In genomic region chr10:72002354-72003295, GRCh38 we compare ENCODE assay signal across 21 cellular contexts. TPM values are rescaled to one million over a fixed set of nuclear protein-coding genes. Genes with fewer than 3 reads are reported as not detected.
A peak's percentile ranks its signal among the peaks of the same experiment; 100 is the strongest.
DNase-seq lines count a peak whose midpoint lies in the region; ATAC-seq and TF ChIP-seq lines count a peak whose summit lies in the region.
"Had no signal": no experiment of that assay in that cellular context is flagged by ENCODE, and none has a peak within 500 bp of the region (broad histone marks: within the 10 kb centered on the region; RNA-seq: fewer than 3 reads in every experiment).

No MANE protein-coding gene starts in this region.

- H4K91ac ChIP-seq in IMR-90 (ENCODE audit: insufficient read depth, low read depth, low read length), result no peak overlapping the region

- H3K9me3 ChIP-seq in IMR-90 (ENCODE audit: control insufficient read depth, insufficient read depth, low read length) (no peaks in the 10 kb centered on the region), RWPE2 (ENCODE audit: severe bottlenecking) (no peaks in the 10 kb centered on the region), osteoblast (ENCODE audit: low read depth, low read length) (no peaks in the 10 kb centered on the region)
- H3K9me3 ChIP-seq: SJSA1 had no signal

- in situ Hi-C loops in IMR-90 (cut with MboI; ENCODE audit: low sequenced_read_pairs), result no loop called here

- no peak for TF ChIP-seq POLR2A in IMR-90 (IDR thresholded peaks at IDR 0.05; ENCODE audit: low read depth, low read length)

- ATAC-seq in IMR-90 (ENCODE audit: low read depth), result no peak
- no peak for ATAC-seq in RWPE2 (ENCODE audit: low read depth)
- no peak for ATAC-seq in GM18519 (IDR thresholded peaks at IDR 0.05; ENCODE audit: low FRiP score, unreplicated experiment)
- ATAC-seq in HG02798 (IDR thresholded peaks at IDR 0.05; ENCODE audit: poor library complexity, unreplicated experiment), result no peak

- H3K27ac Mint-ChIP-seq in glutamatergic neuron (ENCODE audit: unreplicated experiment), result no peak overlapping the region
- H3K27ac Mint-ChIP-seq: CD4-positive, CD25-positive, alpha-beta regulatory T cell had no signal

- no CpG with 5 or more reads among the region's 8 CpGs for WGBS in IMR-90 (ENCODE audit: extremely low coverage in 2 of 2, insufficient read length in 1 of 2), 2 experiments

- no peak overlapping the region for H3K4ac ChIP-seq in IMR-90 (ENCODE audit: low read depth, low read length)

- no peak overlapping the region for H4K5ac ChIP-seq in IMR-90 (ENCODE audit: low read depth, low read length)

- H2AK5ac ChIP-seq in IMR-90 (ENCODE audit: low read depth, low read length), result 0 out of 2 replicates have a peak overlapping the region, but pooled peaks have one; percentile 70

- H4K8ac ChIP-seq in IMR-90 (ENCODE audit: low read depth in 2 of 2, low read length in 2 of 2), result no peak overlapping the region

- no peak overlapping the region for H3K4me3 ChIP-seq in IMR-90 (ENCODE audit: insufficient read depth, low read depth, low read length)
- no peak overlapping the region for H3K4me3 ChIP-seq in RWPE2 (ENCODE audit: severe bottlenecking)
- H3K4me3 ChIP-seq in osteoblast (ENCODE audit: insufficient read depth, low read length), result no peak overlapping the region
- H3K4me3 ChIP-seq: PC-9, SJSA1 had no signal

- no peak overlapping the region for H3K18ac ChIP-seq in IMR-90 (ENCODE audit: low read depth, low read length)

- no peak overlapping the region for H3K27ac ChIP-seq in IMR-90 (ENCODE audit: insufficient read depth, low read length)
- peak overlapping the region; percentile 93 for H3K27ac ChIP-seq in RWPE2 (ENCODE audit: poor library complexity, severe bottlenecking)
- H3K27ac ChIP-seq in cingulate gyrus (ENCODE audit: low read depth, low read length), result peak overlapping the region; percentile 97
- H3K27ac ChIP-seq in osteoblast (ENCODE audit: low read depth, low read length), result no peak overlapping the region
- H3K27ac ChIP-seq: HL-60, KMS-11, PC-9, SJSA1 had no signal

- H2BK15ac ChIP-seq in IMR-90 (ENCODE audit: low read depth, low read length), result no peak overlapping the region

- intact Hi-C loops in IMR-90 (cut with micrococcal nuclease), result no loop called here

- H2BK120ac ChIP-seq in IMR-90 (ENCODE audit: low read depth, low read length), result no peak overlapping the region

- dilution Hi-C loops in IMR-90 (cut with HindIII; ENCODE audit: low sequenced_read_pairs, unreplicated experiment), result no loop called here

- no peaks in the 10 kb centered on the region for H4K20me1 ChIP-seq in IMR-90 (ENCODE audit: insufficient read depth, low read length)
- H4K20me1 ChIP-seq in osteoblast (ENCODE audit: insufficient read depth, low read length), result peaks cover 61% of the 10 kb centered on the region

- no peak for DNase-seq in IMR-90
- no peak for DNase-seq in RWPE2 (ENCODE audit: low spot score)
- peak; percentile 19 for DNase-seq in osteoblast (ENCODE audit: insufficient read length, low spot score, missing footprints)
- no peak for DNase-seq in stimulated activated CD4-positive, alpha-beta T cell treated with anti-CD3 and anti-CD28 coated beads, Interleukin-4, amount 100 ng/mL, for 24 hours
- DNase-seq in glutamatergic neuron, result no peak
- DNase-seq: CD4-positive, CD25-positive, alpha-beta regulatory T cell; EL; GF-D8; NCI-H1092 treated with DMSO at 0.1 percent for 48 hours; NCI-H1436 treated with DMSO at 0.1 percent for 48 hours; NCI-H1930; NCI-H226; NCI-H510A treated with DMSO at 0.1 percent for 48 hours; NCI-H748 treated with DMSO at 0.1 percent for 48 hours had no signal

- H3K27me3 ChIP-seq in IMR-90 (ENCODE audit: control insufficient read depth, insufficient read depth, low read length) (no peaks in the 10 kb centered on the region), RWPE2 (ENCODE audit: insufficient read depth, poor library complexity, severe bottlenecking) (no peaks in the 10 kb centered on the region), osteoblast (ENCODE audit: insufficient read depth, low read length) (no peaks in the 10 kb centered on the region)
- H3K27me3 ChIP-seq: SJSA1 had no signal

- no peak overlapping the region for H3K4me2 ChIP-seq in IMR-90 (ENCODE audit: low read depth, low read length)
- no peak overlapping the region for H3K4me2 ChIP-seq in osteoblast (ENCODE audit: insufficient read depth, low read length)
- H3K4me2 ChIP-seq: KMS-11, PC-9 had no signal

- H3K14ac ChIP-seq in IMR-90 (replicated peaks; ENCODE audit: low read depth, low read length), result no peak overlapping the region

- BruUV-seq in IMR-90 (replicated peaks; lab: Mats Ljungman, UMichigan), result no TSS peak

- POLR2A ChIA-PET in IMR-90 (lab: Charles Lee; ENCODE audit: unreplicated experiment), result no interaction called here

- H3K9me3 Mint-ChIP-seq in glutamatergic neuron (ENCODE audit: unreplicated experiment), result peaks cover 2% of the 10 kb centered on the region
- H3K9me3 Mint-ChIP-seq: CD4-positive, CD25-positive, alpha-beta regulatory T cell had no signal

- peaks cover 28% of the 10 kb centered on the region for H3K9me1 ChIP-seq in IMR-90 (ENCODE audit: insufficient read depth, low read length)

- CTCF ChIA-PET in IMR-90 (lab: Yijun Ruan, JAX), result no interaction called here

- no peak overlapping the region for H2BK5ac ChIP-seq in IMR-90 (ENCODE audit: low read depth, low read length, poor library complexity, severe bottlenecking)

- TF ChIP-seq RAD21 in IMR-90 (IDR thresholded peaks at IDR 0.05; ENCODE audit: low read length), result no peak

- no peak overlapping the region for H3K9ac ChIP-seq in IMR-90 (ENCODE audit: low read depth, low read length)
- H3K9ac ChIP-seq: KMS-11 had no signal

- no peak overlapping the region for H3K4me3 Mint-ChIP-seq in glutamatergic neuron (ENCODE audit: unreplicated experiment)
- H3K4me3 Mint-ChIP-seq: CD4-positive, CD25-positive, alpha-beta regulatory T cell had no signal

- no peak overlapping the region for H3K56ac ChIP-seq in IMR-90 (ENCODE audit: extremely low read depth, insufficient read depth, low read length)

- peaks cover 15% of the 10 kb centered on the region for H3K36me3 ChIP-seq in IMR-90 (ENCODE audit: control insufficient read depth, insufficient read depth, low read length)
- H3K36me3 ChIP-seq in RWPE2 (ENCODE audit: low read depth), result peaks cover 39% of the 10 kb centered on the region
- H3K36me3 ChIP-seq in osteoblast (ENCODE audit: insufficient read depth, low read length), result peaks cover 14% of the 10 kb centered on the region

- H3K4me1 ChIP-seq in IMR-90 (ENCODE audit: control insufficient read depth, insufficient read depth, low read length) (peaks cover 26% of the 10 kb centered on the region), RWPE2 (ENCODE audit: insufficient read depth, poor library complexity, severe bottlenecking) (peaks cover 30% of the 10 kb centered on the region), osteoblast (ENCODE audit: insufficient read depth, low read length) (peaks cover 20% of the 10 kb centered on the region)

- no peak overlapping the region for H2AK9ac ChIP-seq in IMR-90 (replicated peaks; ENCODE audit: low read depth, low read length, poor library complexity)

- peaks cover 27 to 80% of the 10 kb centered on the region in 2 experiments; a peak in 3 of 4 replicates for H3K79me1 ChIP-seq in IMR-90 (ENCODE audit: low read depth in 1 of 2, low read length in 2 of 2)

- peaks cover 9% of the 10 kb centered on the region for H3K4me1 Mint-ChIP-seq in glutamatergic neuron (ENCODE audit: low read depth, unreplicated experiment)
- H3K4me1 Mint-ChIP-seq: CD4-positive, CD25-positive, alpha-beta regulatory T cell had no signal

- H3K27me3 Mint-ChIP-seq in glutamatergic neuron (ENCODE audit: unreplicated experiment), result peaks cover 7% of the 10 kb centered on the region
- H3K27me3 Mint-ChIP-seq: CD4-positive, CD25-positive, alpha-beta regulatory T cell had no signal

- TF ChIP-seq CTCF in IMR-90 (conservative IDR thresholded peaks at IDR 0.05; ENCODE audit: low read depth, low read length) (no peak), RWPE2 (IDR thresholded peaks at IDR 0.05; ENCODE audit: poor library complexity, severe bottlenecking) (no peak), osteoblast (IDR thresholded peaks at IDR 0.05; ENCODE audit: extremely low read depth, low read depth, low read length) (no peak), glutamatergic neuron (IDR thresholded peaks at IDR 0.05; ENCODE audit: partially characterized antibody, unreplicated experiment) (no peak)

- no peak overlapping the region for H2BK20ac ChIP-seq in IMR-90 (ENCODE audit: low read depth, low read length)

- no peaks in the 10 kb centered on the region for H3K36me3 Mint-ChIP-seq in glutamatergic neuron (ENCODE audit: unreplicated experiment)
- H3K36me3 Mint-ChIP-seq: CD4-positive, CD25-positive, alpha-beta regulatory T cell had no signal

- H3K79me2 ChIP-seq in osteoblast (ENCODE audit: insufficient read depth, low read length), result peaks cover 97% of the 10 kb centered on the region

- no peak overlapping the region for H3K23ac ChIP-seq in IMR-90 (ENCODE audit: low read depth, low read length)

- H2AFZ ChIP-seq in IMR-90 (replicated peaks; ENCODE audit: low read length, poor library complexity), result no peak overlapping the region
- no peak overlapping the region for H2AFZ ChIP-seq in osteoblast (ENCODE audit: low read length)
- H2AFZ ChIP-seq: PC-9 had no signal

TF ChIP-seq in IMR-90, 13 proteins besides CTCF, POLR2A, EP300 and RAD21:
- TF ChIP-seq USF2 (IDR thresholded peaks at IDR 0.05; ENCODE audit: low read depth, low read length) (no peak), BHLHE40 (IDR thresholded peaks at IDR 0.05; ENCODE audit: low read depth, low read length) (no peak)
TF ChIP-seq in IMR-90: peak in this region for 0.

RNA-seq across cellular contexts. Expression of gene CHST3, which starts 38.4 kb away (rescaled TPM):
- 9.0 and 10.6 TPM in 2 replicates for total RNA-seq in IMR-90 (2012; rRNA removed)
- polyA plus RNA-seq in IMR-90 (2012; rRNA removed), result 8.6 and 9.1 TPM in 2 replicates
- polyA plus RNA-seq in IMR-90 (2012; cell fraction: cytosol; rRNA removed), result 5.5 and 6.1 TPM in 2 replicates
- 5.5 and 7.2 TPM in 2 replicates for polyA plus RNA-seq in IMR-90 (2012; cell fraction: nucleus; rRNA removed; ENCODE audit: low replicate concordance)
- total RNA-seq in osteoblast, result 39.5 and 43.1 TPM in 2 replicates
- 0.83 TPM for total RNA-seq in glutamatergic neuron (ENCODE audit: unreplicated experiment)
- total RNA-seq: CD4-positive, CD25-positive, alpha-beta regulatory T cell had no signal
- polyA plus RNA-seq: CD4-positive, CD25-positive, alpha-beta regulatory T cell had no signal

Comparison
In these comparisons a context has a peak if more than half of its experiments do, and no peak if none do; other contexts are left out.
1. H3K27ac ChIP-seq: peak in RWPE2 (single experiment) and cingulate gyrus (single experiment); none in IMR-90 (single experiment) and osteoblast (single experiment).